ENCODE assay signal across 2 cellular contexts in genomic region chr7:43943702-43944187, GRCh38.
TF ChIP-seq lines count a peak whose summit lies in the region.

No MANE protein-coding gene starts in this region.

TF ChIP-seq in HCT116, 20 proteins besides CTCF, POLR2A, EP300 and RAD21:
- TF ChIP-seq EZH2phosphoT487 (IDR thresholded peaks at IDR 0.05; ENCODE audit: borderline replicate concordance), result no peak
- TF ChIP-seq SRF (IDR thresholded peaks at IDR 0.05; ENCODE audit: low read depth), result no peak
- TF ChIP-seq, protein P1, sequence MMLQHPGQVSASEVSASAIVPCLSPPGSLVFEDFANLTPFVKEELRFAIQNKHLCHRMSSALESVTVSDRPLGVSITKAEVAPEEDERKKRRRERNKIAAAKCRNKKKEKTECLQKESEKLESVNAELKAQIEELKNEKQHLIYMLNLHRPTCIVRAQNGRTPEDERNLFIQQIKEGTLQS (IDR thresholded peaks at IDR 0.05), result no peak
- no peak for TF ChIP-seq CEBPB (IDR thresholded peaks at IDR 0.05; ENCODE audit: low read depth)
- no peak for TF ChIP-seq FOSL1 (IDR thresholded peaks at IDR 0.05; ENCODE audit: low read depth)
- no peak for TF ChIP-seq EZH2 (IDR thresholded peaks at IDR 0.05)
- no peak for TF ChIP-seq SP1 (IDR thresholded peaks at IDR 0.05; ENCODE audit: low read depth)
- no peak for TF ChIP-seq POLR2AphosphoS5 (IDR thresholded peaks at IDR 0.05; ENCODE audit: low read depth, low read length)
- no peak for TF ChIP-seq CBX3 (IDR thresholded peaks at IDR 0.05; ENCODE audit: low read depth)
- TF ChIP-seq, protein P2, sequence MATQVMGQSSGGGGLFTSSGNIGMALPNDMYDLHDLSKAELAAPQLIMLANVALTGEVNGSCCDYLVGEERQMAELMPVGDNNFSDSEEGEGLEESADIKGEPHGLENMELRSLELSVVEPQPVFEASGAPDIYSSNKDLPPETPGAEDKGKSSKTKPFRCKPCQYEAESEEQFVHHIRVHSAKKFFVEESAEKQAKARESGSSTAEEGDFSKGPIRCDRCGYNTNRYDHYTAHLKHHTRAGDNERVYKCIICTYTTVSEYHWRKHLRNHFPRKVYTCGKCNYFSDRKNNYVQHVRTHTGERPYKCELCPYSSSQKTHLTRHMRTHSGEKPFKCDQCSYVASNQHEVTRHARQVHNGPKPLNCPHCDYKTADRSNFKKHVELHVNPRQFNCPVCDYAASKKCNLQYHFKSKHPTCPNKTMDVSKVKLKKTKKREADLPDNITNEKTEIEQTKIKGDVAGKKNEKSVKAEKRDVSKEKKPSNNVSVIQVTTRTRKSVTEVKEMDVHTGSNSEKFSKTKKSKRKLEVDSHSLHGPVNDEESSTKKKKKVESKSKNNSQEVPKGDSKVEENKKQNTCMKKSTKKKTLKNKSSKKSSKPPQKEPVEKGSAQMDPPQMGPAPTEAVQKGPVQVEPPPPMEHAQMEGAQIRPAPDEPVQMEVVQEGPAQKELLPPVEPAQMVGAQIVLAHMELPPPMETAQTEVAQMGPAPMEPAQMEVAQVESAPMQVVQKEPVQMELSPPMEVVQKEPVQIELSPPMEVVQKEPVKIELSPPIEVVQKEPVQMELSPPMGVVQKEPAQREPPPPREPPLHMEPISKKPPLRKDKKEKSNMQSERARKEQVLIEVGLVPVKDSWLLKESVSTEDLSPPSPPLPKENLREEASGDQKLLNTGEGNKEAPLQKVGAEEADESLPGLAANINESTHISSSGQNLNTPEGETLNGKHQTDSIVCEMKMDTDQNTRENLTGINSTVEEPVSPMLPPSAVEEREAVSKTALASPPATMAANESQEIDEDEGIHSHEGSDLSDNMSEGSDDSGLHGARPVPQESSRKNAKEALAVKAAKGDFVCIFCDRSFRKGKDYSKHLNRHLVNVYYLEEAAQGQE (IDR thresholded peaks at IDR 0.05; ENCODE audit: low read depth), result no peak
- TF ChIP-seq ZFX (IDR thresholded peaks at IDR 0.05), result no peak
- no peak for TF ChIP-seq JUND (IDR thresholded peaks at IDR 0.05)
- TF ChIP-seq ELF1 (IDR thresholded peaks at IDR 0.05; ENCODE audit: borderline replicate concordance, low read depth), result no peak
- no peak for TF ChIP-seq EGR1 (IDR thresholded peaks at IDR 0.05; ENCODE audit: low read depth)
- TF ChIP-seq TCF7L2 (IDR thresholded peaks at IDR 0.05; ENCODE audit: borderline replicate concordance, extremely low read depth, insufficient read depth, insufficient read length), result no peak

TF ChIP-seq in K562, 482 proteins besides CTCF, POLR2A, EP300 and RAD21:
- TF ChIP-seq SPI1 (IDR thresholded peaks at IDR 0.05; ENCODE audit: borderline replicate concordance, low read depth, low read length) (0 out of 2 replicates have a peak, but pooled peaks have one; percentile 17), MYC (IDR thresholded peaks at IDR 0.05; ENCODE audit: low read depth, low read length) (no peak), MYC (CRISPR knock-in tag; IDR thresholded peaks at IDR 0.05; ENCODE audit: borderline replicate concordance, low read depth) (no peak)
